Comparison of ENCODE assay signal across 21 cellular contexts in genomic region chr22:26450453-26451185, GRCh38.
"Had no signal": no experiment of that assay in that cellular context is flagged by ENCODE, and none has a peak within 500 bp of the region (broad histone marks: within the 10 kb centered on the region; RNA-seq: fewer than 3 reads in every experiment).

No MANE protein-coding gene starts in this region.

- H3K27me3 ChIP-seq: thyroid gland had no signal

- H3K4me3 Mint-ChIP-seq: nephron had no signal

- ATAC-seq: activated naive CD4-positive, alpha-beta T cell treated with anti-CD3 and anti-CD28 coated beads, Interleukin-2, amount 50 U/mL, for 72 hours; left lobe of liver had no signal

- H3K27ac ChIP-seq: thyroid gland had no signal

- H3K4me1 Mint-ChIP-seq: nephron had no signal

- H3K36me3 Mint-ChIP-seq: activated naive CD4-positive, alpha-beta T cell treated with anti-CD3 and anti-CD28 coated beads, Interleukin-2, amount 50 U/mL, for 72 hours had no signal

- DNase-seq: activated CD4-positive, alpha-beta T cell treated with anti-CD3 and anti-CD28 coated beads for 1 hour; activated CD8-positive, alpha-beta memory T cell treated with anti-CD3 and anti-CD28 coated beads for 24 hours; activated CD8-positive, alpha-beta memory T cell treated with anti-CD3 and anti-CD28 coated beads, Interleukin-2, amount 50 U/mL, for 48 hours; activated gamma-delta T cell; amygdala; central memory CD4-positive, alpha-beta T cell; erythroblast; foreskin melanocyte; kidney; midbrain; posterior cingulate gyrus; stimulated activated CD4-positive, alpha-beta T cell treated with anti-CD3 and anti-CD28 coated beads, Interleukin-1b, Interleukin-23, amount 100 ng/mL, for 48 hours; stimulated activated CD8-positive, alpha-beta memory T cell treated with anti-CD3 and anti-CD28 coated beads, Interleukin-4, amount 100 ng/mL, for 48 hours; stimulated activated naive CD4-positive, alpha-beta T cell treated with Interleukin-2 at 50 U/mL for 16 hours; thyroid gland had no signal

- H3K9me3 Mint-ChIP-seq: activated naive CD4-positive, alpha-beta T cell treated with anti-CD3 and anti-CD28 coated beads, Interleukin-2, amount 50 U/mL, for 72 hours; nephron had no signal

- H3K27ac Mint-ChIP-seq: nephron had no signal

- H3K4me3 ChIP-seq: lung, thyroid gland had no signal

- FAIRE-seq: colon, endometrium, kidney had no signal

- H3K4me1 ChIP-seq: thyroid gland had no signal

- H3K9me3 ChIP-seq: thyroid gland had no signal
